In genomic region chr16:31216552-31217530, GRCh38 we compare ENCODE assay signal across 11 cellular contexts. TPM values are rescaled to one million over a fixed set of nuclear protein-coding genes. Genes with fewer than 3 reads are reported as not detected.
DNase-seq lines count a peak whose midpoint lies in the region; ATAC-seq, FAIRE-seq and TF ChIP-seq lines count a peak whose summit lies in the region.
"Had no signal": no experiment of that assay in that cellular context is flagged by ENCODE, and none has a peak within 500 bp of the region (broad histone marks: within the 10 kb centered on the region; RNA-seq: fewer than 3 reads in every experiment).

Gene PYDC1, minus strand, starts transcription at chr16:31217135. Its CDS starts 107 bp downstream, at chr16:31217028.

- peak within 1 kb of the TSS; percentile 10 for H3K27ac Mint-ChIP-seq in activated CD4-positive, alpha-beta T cell treated with anti-CD3 and anti-CD28 coated beads for 36 hours

- H3K9me3 Mint-ChIP-seq in activated CD4-positive, alpha-beta T cell treated with anti-CD3 and anti-CD28 coated beads for 36 hours (ENCODE audit: low read depth), result no peaks in the 10 kb centered on the region

- TF ChIP-seq RAD21 in K562 (CRISPR knock-in tag; conservative IDR thresholded peaks at IDR 0.05 in 1 of 2, IDR thresholded peaks at IDR 0.05 in 1 of 2), result no peak
- TF ChIP-seq RAD21 in HepG2 (CRISPR knock-in tag; IDR thresholded peaks at IDR 0.05), result no peak

- no TSS peak for BruUV-seq in K562 (replicated peaks; lab: Mats Ljungman, UMichigan)
- BruUV-seq in HepG2 (replicated peaks; lab: Mats Ljungman, UMichigan), result no TSS peak

- H3K79me2 ChIP-seq in K562 (ENCODE audit: control insufficient read depth, insufficient read depth, low read length) (no peaks in the 10 kb centered on the region), HepG2 (ENCODE audit: insufficient read depth, low read length) (no peaks in the 10 kb centered on the region), MM.1S (ENCODE audit: low read length) (no peaks in the 10 kb centered on the region)

- TF ChIP-seq POLR2A in K562 (conservative IDR thresholded peaks at IDR 0.05), result no peak
- TF ChIP-seq POLR2A in HepG2 (IDR thresholded peaks at IDR 0.05; ENCODE audit: insufficient read depth in 1 of 2, low read depth in 2 of 2, low read length in 2 of 2), result no peak
- no peak for TF ChIP-seq POLR2A in transverse colon (IDR thresholded peaks at IDR 0.05)

- peaks cover 51% of the 10 kb centered on the region for H3K27me3 Mint-ChIP-seq in activated CD4-positive, alpha-beta T cell treated with anti-CD3 and anti-CD28 coated beads for 36 hours

- H3K4me1 Mint-ChIP-seq in activated CD4-positive, alpha-beta T cell treated with anti-CD3 and anti-CD28 coated beads for 36 hours, result peaks cover 19% of the 10 kb centered on the region

- H3K27ac ChIP-seq in K562 (ENCODE audit: extremely low read depth, low read depth, low read length) (no peak within 1 kb of the TSS), HepG2 (ENCODE audit: extremely low read length, insufficient read depth, low read length) (no peak within 1 kb of the TSS), subcutaneous abdominal adipose tissue (ENCODE audit: low read depth, low read length) (no peak within 1 kb of the TSS), MM.1S (ENCODE audit: low read length) (no peak within 1 kb of the TSS), transverse colon (no peak within 1 kb of the TSS)
- H3K27ac ChIP-seq: HL-60 had no signal

- H3K9me2 ChIP-seq in MM.1S (replicated peaks; ENCODE audit: insufficient read depth, low read length), result no peaks in the 10 kb centered on the region

- H3K4me1 ChIP-seq in K562 (replicated peaks in 1 of 2; ENCODE audit: control insufficient read depth in 2 of 2, insufficient read depth in 2 of 2, low read length in 2 of 2) (peaks cover 3 to 48% of the 10 kb centered on the region in 2 experiments; a peak in 4 of 5 replicates), HepG2 (ENCODE audit: insufficient read depth, low read length) (peaks cover 12% of the 10 kb centered on the region), subcutaneous abdominal adipose tissue (ENCODE audit: control insufficient read depth in 5 of 5, insufficient read depth in 5 of 5, low read length in 5 of 5) (peaks cover 0 to 27% (median 26%) of the 10 kb centered on the region in 5 donors), MM.1S (ENCODE audit: low read length) (peaks cover 13% of the 10 kb centered on the region), transverse colon (peaks cover 15 to 29% (median 26%) of the 10 kb centered on the region in 4 donors)

- H4K20me1 ChIP-seq in K562 (replicated peaks; ENCODE audit: control insufficient read depth, insufficient read depth, low read length) (no peaks in the 10 kb centered on the region), HepG2 (ENCODE audit: insufficient read depth, low read length) (no peaks in the 10 kb centered on the region), MM.1S (ENCODE audit: insufficient read depth, low read length) (no peaks in the 10 kb centered on the region)

- H3K36me3 ChIP-seq in K562 (ENCODE audit: control insufficient read depth, insufficient read depth, low read length) (no peaks in the 10 kb centered on the region), HepG2 (replicated peaks in 1 of 2; ENCODE audit: control insufficient read depth in 1 of 2, insufficient read depth in 2 of 2, low read length in 2 of 2) (no peaks in the 10 kb centered on the region), subcutaneous abdominal adipose tissue (ENCODE audit: control insufficient read depth in 5 of 5, insufficient read depth in 5 of 5, low read length in 5 of 5) (no peaks in the 10 kb centered on the region), MM.1S (replicated peaks; ENCODE audit: insufficient read depth, low read length) (no peaks in the 10 kb centered on the region), transverse colon (no peaks in the 10 kb centered on the region)

- H2AFZ ChIP-seq in K562 (ENCODE audit: low read depth, low read length) (peak within 1 kb of the TSS; percentile 80), HepG2 (ENCODE audit: low read length) (no peak within 1 kb of the TSS), MM.1S (ENCODE audit: low read length) (no peak within 1 kb of the TSS)

- H3K9ac ChIP-seq in K562 (ENCODE audit: insufficient read depth in 1 of 2, low read depth in 2 of 2, low read length in 2 of 2) (peak within 1 kb of the TSS in 1 of 2 experiments; percentile 88; a peak in 2 of 4 replicates), HepG2 (ENCODE audit: insufficient read depth, low read depth, low read length) (no peak within 1 kb of the TSS), subcutaneous abdominal adipose tissue (ENCODE audit: low read length in 5 of 5) (peak within 1 kb of the TSS in 1 of 5 donors; percentile 52), MM.1S (ENCODE audit: low read length) (no peak within 1 kb of the TSS)

- H3K9me1 ChIP-seq in K562 (ENCODE audit: control insufficient read depth, insufficient read depth, low read length), result no peaks in the 10 kb centered on the region

- POLR2A ChIA-PET in activated CD4-positive, alpha-beta T cell treated with anti-CD3 and anti-CD28 coated beads for 36 hours (lab: Charles Lee), result interaction anchor here (0.7 to 1.7 kb wide), 4 partner anchors 14 to 185 kb away, joined by 3 to 13 read pairs (median 4); partner anchors contain the start of gene PYCARD
- POLR2A ChIA-PET in K562 (lab: Yijun Ruan, JAX) (interaction anchor here (0.7 to 4.0 kb wide), 5 partner anchors 8 to 27 kb away, joined by 3 to 33 read pairs (median 4); partner anchors contain the start of gene PYCARD), HepG2 (lab: Yijun Ruan, JAX) (interaction anchor here (2.3 kb wide), 1 partner anchor 37 kb away, joined by 11 read pairs; the partner anchor contains the start of gene FUS)

- CTCF ChIA-PET in activated CD4-positive, alpha-beta T cell treated with anti-CD3 and anti-CD28 coated beads for 36 hours (lab: Charles Lee), result interaction anchor here (0.6 to 1.1 kb wide), 4 partner anchors 227 to 652 kb away, joined by 3 to 5 read pairs (median 3); partner anchors contain the start of gene ARMC5
- CTCF ChIA-PET in K562 (lab: Yijun Ruan, JAX; ENCODE audit: low intra/inter-chr PET ratio), result no interaction called here
- CTCF ChIA-PET in HepG2 (lab: Yijun Ruan, JAX; ENCODE audit: low intra/inter-chr PET ratio, low total read pairs), result no interaction called here

- no peak for ATAC-seq in activated CD4-positive, alpha-beta T cell treated with anti-CD3 and anti-CD28 coated beads for 36 hours
- ATAC-seq in K562, result no peak
- no peak for ATAC-seq in HepG2
- ATAC-seq: SK-N-SH treated with all-trans-retinoic acid at 6 μM for 48 hours had no signal

- DNase-seq in activated CD4-positive, alpha-beta T cell treated with anti-CD3 and anti-CD28 coated beads for 36 hours, result peak; percentile 41
- no peak for DNase-seq in activated CD4-positive, alpha-beta T cell treated with anti-CD3 and anti-CD28 coated beads, Interleukin-2, amount 50 U/mL, for 1 hour
- DNase-seq in K562 (ENCODE audit: extremely low read depth in 1 of 4, low spot score in 3 of 4), result peak in 1 of 4 experiments; percentile 4
- DNase-seq in HepG2 (ENCODE audit: low spot score), result no peak
- DNase-seq in MM.1S, result no peak
- no peak for DNase-seq in transverse colon
- no peak for DNase-seq in dermis blood vessel endothelial cell

- H3K4me2 ChIP-seq in K562 (ENCODE audit: insufficient read depth, low read length) (peak within 1 kb of the TSS; percentile 75), HepG2 (ENCODE audit: low read depth, low read length) (peak within 1 kb of the TSS; percentile 85; the same call in 1 of the 2 replicates), MM.1S (ENCODE audit: low read depth, low read length) (no peak within 1 kb of the TSS)

- TF ChIP-seq EP300 in K562 (IDR thresholded peaks at IDR 0.05; ENCODE audit: low read length) (no peak), HepG2 (IDR thresholded peaks at IDR 0.05; ENCODE audit: low read depth in 2 of 2, low read length in 2 of 2) (no peak), HepG2 (CRISPR knock-in tag; IDR thresholded peaks at IDR 0.05; ENCODE audit: borderline replicate concordance) (no peak), transverse colon (IDR thresholded peaks at IDR 0.05; ENCODE audit: low read depth) (no peak)

- no peaks in the 10 kb centered on the region for H3K36me3 Mint-ChIP-seq in activated CD4-positive, alpha-beta T cell treated with anti-CD3 and anti-CD28 coated beads for 36 hours (ENCODE audit: low read depth)

- in situ Hi-C loops in K562 (cut with MboI) (no loop called here), HepG2 (cut with HindIII; ENCODE audit: extremely low pct_ligation_motif_present, low pct_unique_long_range_greater_than_20kb) (loop anchor here (25.0 kb wide), 2 partner anchors 220 to 645 kb away; partner anchors contain the start of genes COX6A2, ZNF267 and ZNF843), transverse colon (cut with MboI; ENCODE audit: low pct_ligation_motif_present in 1 of 4, low pct_unique_long_range_greater_than_20kb in 1 of 4, low sequenced_read_pairs in 3 of 4) (no loop called here)

- TF ChIP-seq CTCF in K562 (IDR thresholded peaks at IDR 0.05 in 2 of 3, conservative IDR thresholded peaks at IDR 0.05 in 1 of 3; ENCODE audit: insufficient read depth in 2 of 3, low read depth in 1 of 3, low read length in 3 of 3), result no peak
- no peak for TF ChIP-seq CTCF in HepG2 (CRISPR knock-in tag; IDR thresholded peaks at IDR 0.05)
- TF ChIP-seq CTCF in MM.1S (IDR thresholded peaks at IDR 0.05; ENCODE audit: low read length), result no peak
- TF ChIP-seq CTCF in transverse colon (IDR thresholded peaks at IDR 0.05), result no peak

- H3K9me3 ChIP-seq in K562 (replicated peaks; ENCODE audit: control insufficient read depth, insufficient read depth, low read depth, low read length) (no peaks in the 10 kb centered on the region), HepG2 (ENCODE audit: low read length) (no peaks in the 10 kb centered on the region), subcutaneous abdominal adipose tissue (ENCODE audit: control insufficient read depth in 5 of 5, low read length in 5 of 5) (no peaks in the 10 kb centered on the region), MM.1S (replicated peaks; ENCODE audit: insufficient read depth, low read length) (no peaks in the 10 kb centered on the region), transverse colon (no peaks in the 10 kb centered on the region)

- no peaks in the 10 kb centered on the region for H3K27me3 ChIP-seq in K562 (ENCODE audit: control insufficient read depth in 2 of 2, insufficient read depth in 2 of 2, low read length in 2 of 2)
- peaks cover 22 to 70% of the 10 kb centered on the region in 2 experiments for H3K27me3 ChIP-seq in HepG2 (ENCODE audit: control insufficient read depth in 1 of 2, insufficient read depth in 2 of 2, low read length in 2 of 2)
- peaks cover 27 to 56% (median 50%) of the 10 kb centered on the region in 5 donors for H3K27me3 ChIP-seq in subcutaneous abdominal adipose tissue (ENCODE audit: control insufficient read depth in 5 of 5, insufficient read depth in 4 of 5, low read length in 5 of 5)
- peaks cover 30% of the 10 kb centered on the region for H3K27me3 ChIP-seq in MM.1S (replicated peaks; ENCODE audit: insufficient read depth, low read length)
- peaks cover 76% of the 10 kb centered on the region for H3K27me3 ChIP-seq in transverse colon

- H3F3A ChIP-seq in MM.1S (ENCODE audit: insufficient read depth, low read length), result no peaks in the 10 kb centered on the region

- WGBS in K562 (ENCODE audit: insufficient coverage, low coverage, missing lambda C conversion rate), result 63% methylated on average over 18 of the region's 52 CpGs
- WGBS in HepG2 (ENCODE audit: low lambda C conversion rate), result 63% methylated on average over 36 of the region's 52 CpGs
- WGBS in transverse colon (ENCODE audit: low coverage in 1 of 2), 2 donors, result 15% methylated on average over 45 of the region's 52 CpGs; no CpG with 5 or more reads in 1 of the 2 donors

- intact Hi-C loops in activated CD4-positive, alpha-beta T cell treated with anti-CD3 and anti-CD28 coated beads for 36 hours (cut with DNase I, micrococcal nuclease), result loop anchor here (2.0 to 10.0 kb wide), 5 partner anchors 48 to 648 kb away; partner anchors contain the start of gene ITGAX (in 1 of the 2)
- intact Hi-C loops in K562 (cut with micrococcal nuclease), result no loop called here
- intact Hi-C loops in HepG2 (cut with micrococcal nuclease; ENCODE audit: unreplicated experiment), result no loop called here
- intact Hi-C loops in transverse colon (cut with DNase I; ENCODE audit: low total_unique reads), result no loop called here

- no peak for FAIRE-seq in K562 (lab: Jason Lieb, UNC)
- FAIRE-seq in HepG2 (lab: Jason Lieb, UNC), result no peak

- H3K4me3 ChIP-seq in K562 (no peak within 1 kb of the TSS), HepG2 (replicated peaks in 1 of 3; ENCODE audit: insufficient read depth in 1 of 3, low read depth in 2 of 3, low read length in 3 of 3) (peak within 1 kb of the TSS in 1 of 3 experiments; percentile 69; a peak in 1 of 6 replicates), subcutaneous abdominal adipose tissue (ENCODE audit: low read depth in 1 of 5, low read length in 5 of 5) (peak within 1 kb of the TSS in 4 of 5 donors; percentile 48 to 66 (median 58)), MM.1S (ENCODE audit: low read length) (no peak within 1 kb of the TSS), transverse colon (peak within 1 kb of the TSS in 2 of 4 donors; percentile 33 to 49)

- H3K4me3 Mint-ChIP-seq in activated CD4-positive, alpha-beta T cell treated with anti-CD3 and anti-CD28 coated beads for 36 hours, result peak within 1 kb of the TSS; percentile 52

RNA-seq across cellular contexts. Expression of gene PYDC1, which starts in this region (rescaled TPM):
- total RNA-seq in activated CD4-positive, alpha-beta T cell treated with anti-CD3 and anti-CD28 coated beads for 36 hours, result not detected
- not detected in 2 replicates for total RNA-seq in K562 (2011; cell fraction: chromatin; rRNA removed; ENCODE audit: low replicate concordance)
- total RNA-seq in K562 (2011; cell fraction: nucleolus; rRNA removed), result not detected in 2 replicates
- total RNA-seq in K562 (2011; cell fraction: nucleoplasm; rRNA removed), result not detected in 2 replicates
- total RNA-seq in K562 (2014; rRNA removed), result not detected in 2 replicates
- total RNA-seq in K562 (2014; rRNA removed; fragmentation: Illumina TruSeq; extraction: Trizol), result not detected in 2 replicates
- not detected in 2 replicates for total RNA-seq in K562 (2015; rRNA removed; fragmentation: Illumina TruSeq; extraction: Trizol)
- total RNA-seq in K562 (2021), result not detected in 2 replicates
- polyA plus RNA-seq in K562 (2011; rRNA removed), result not detected in 2 replicates
- polyA plus RNA-seq in K562 (2011; cell fraction: cytosol; rRNA removed), result not detected in 2 replicates
- not detected in 2 replicates for polyA plus RNA-seq in K562 (2011; cell fraction: nucleus; rRNA removed)
- not detected in 2 replicates for polyA plus RNA-seq in K562 (2012)
- polyA plus RNA-seq in K562 (2014; fragmentation: Illumina TruSeq; extraction: Trizol), result not detected in 2 replicates
- polyA plus RNA-seq in K562 (2014; fragmentation: Nextera tagmentation; extraction: Ambion mirVana), result not detected
- polyA plus RNA-seq in K562 (2014; rRNA removed), result not detected in 2 replicates
- polyA minus RNA-seq in K562 (2011; rRNA and poly(A)+ RNA removed), result not detected in 2 replicates
- polyA minus RNA-seq in K562 (2011; cell fraction: cytosol; rRNA and poly(A)+ RNA removed), result not detected in 2 replicates
- not detected in 2 replicates for polyA minus RNA-seq in K562 (2011; cell fraction: nucleus; rRNA and poly(A)+ RNA removed)
- not detected in 2 replicates for total RNA-seq in HepG2 (2016; rRNA removed; fragmentation: Illumina TruSeq; extraction: Trizol)
- total RNA-seq in HepG2 (2016; cell fraction: cytosol; rRNA removed; fragmentation: Illumina TruSeq; extraction: Trizol; ENCODE audit: low read depth), result not detected in 2 replicates
- not detected in 2 replicates for total RNA-seq in HepG2 (2016; cell fraction: insoluble cytoplasmic fraction; rRNA removed; fragmentation: Illumina TruSeq; extraction: Trizol)
- not detected in 2 replicates for total RNA-seq in HepG2 (2016; cell fraction: membrane; rRNA removed; fragmentation: Illumina TruSeq; extraction: Trizol)
- total RNA-seq in HepG2 (2016; cell fraction: nucleus; rRNA removed; fragmentation: Illumina TruSeq; extraction: Trizol), result not detected in 2 replicates
- not detected in 2 replicates for polyA plus RNA-seq in HepG2 (2011; rRNA removed)
- polyA plus RNA-seq in HepG2 (2011; cell fraction: cytosol; rRNA removed), result not detected in 2 replicates
- polyA plus RNA-seq in HepG2 (2011; cell fraction: nucleus; rRNA removed), result not detected in 2 replicates
- polyA plus RNA-seq in HepG2 (2012), result not detected in 2 replicates
- not detected in 2 replicates for polyA plus RNA-seq in HepG2 (2016; cell fraction: cytosol; fragmentation: Illumina TruSeq; extraction: Trizol; ENCODE audit: low read depth)
- polyA plus RNA-seq in HepG2 (2016; cell fraction: insoluble cytoplasmic fraction; fragmentation: Illumina TruSeq; extraction: Trizol; ENCODE audit: low read depth), result not detected in 2 replicates
- polyA plus RNA-seq in HepG2 (2016; cell fraction: membrane; fragmentation: Illumina TruSeq; extraction: Trizol; ENCODE audit: low read depth), result not detected in 2 replicates
- not detected in 2 replicates for polyA plus RNA-seq in HepG2 (2016; cell fraction: nucleus; fragmentation: Illumina TruSeq; extraction: Trizol; ENCODE audit: insufficient read depth, low read depth)
- not detected in 2 replicates for polyA minus RNA-seq in HepG2 (2011; rRNA and poly(A)+ RNA removed; ENCODE audit: low replicate concordance)
- not detected in 2 replicates for polyA minus RNA-seq in HepG2 (2011; cell fraction: cytosol; rRNA and poly(A)+ RNA removed)
- polyA minus RNA-seq in HepG2 (2011; cell fraction: nucleus; rRNA and poly(A)+ RNA removed), result not detected in 2 replicates
- total RNA-seq in transverse colon, result not detected
- not detected in 2 replicates for total RNA-seq in dermis blood vessel endothelial cell
- polyA plus RNA-seq: AG04450 had no signal

Comparison
In these comparisons a context has a peak if more than half of its experiments do, and no peak if none do; other contexts are left out.
1. Peak in DNase-seq in activated CD4-positive, alpha-beta T cell treated with anti-CD3 and anti-CD28 coated beads for 36 hours; RNA of the gene not detected or under 1 TPM.
2. H3K4me3 ChIP-seq: peak in subcutaneous abdominal adipose tissue (4 of 5); none in K562 (single experiment) and MM.1S (single experiment).
3. intact Hi-C loops: an anchor here in activated CD4-positive, alpha-beta T cell treated with anti-CD3 and anti-CD28 coated beads for 36 hours (2.0 to 10.0 kb wide); none called in K562, HepG2 and transverse colon.